Comparison of ENCODE assay signal across 1 cellular context in genomic region chr9:87343816-87344438, GRCh38.
TF ChIP-seq lines count a peak whose summit lies in the region.

No MANE protein-coding gene starts in this region.

TF ChIP-seq in HEK293, 187 proteins besides CTCF, POLR2A, EP300 and RAD21 (continued from another document):
- TF ChIP-seq TSHZ1 (tag by site-specific recombination; IDR thresholded peaks at IDR 0.05; ENCODE audit: borderline replicate concordance) (no peak), ZNF335 (tag by site-specific recombination; conservative IDR thresholded peaks at IDR 0.05) (peak; percentile 50; the same call in 1 of the 2 replicates), GLIS1 (tag by site-specific recombination; IDR thresholded peaks at IDR 0.05) (peak; percentile 85), ZNF169 (tag by site-specific recombination; IDR thresholded peaks at IDR 0.05) (no peak), ZNF211 (tag by site-specific recombination; IDR thresholded peaks at IDR 0.05; ENCODE audit: low read depth) (no peak), ZNF112 (tag by site-specific recombination; IDR thresholded peaks at IDR 0.05) (no peak), ZNF433 (tag by site-specific recombination; IDR thresholded peaks at IDR 0.05; ENCODE audit: low read depth) (no peak), ZBTB11 (tag by site-specific recombination; conservative IDR thresholded peaks at IDR 0.05; ENCODE audit: low read depth) (no peak), ZNF645 (tag by site-specific recombination; IDR thresholded peaks at IDR 0.05) (no peak), ZNF266 (tag by site-specific recombination; IDR thresholded peaks at IDR 0.05; ENCODE audit: low read depth) (no peak)
- TF ChIP-seq, protein P1, sequence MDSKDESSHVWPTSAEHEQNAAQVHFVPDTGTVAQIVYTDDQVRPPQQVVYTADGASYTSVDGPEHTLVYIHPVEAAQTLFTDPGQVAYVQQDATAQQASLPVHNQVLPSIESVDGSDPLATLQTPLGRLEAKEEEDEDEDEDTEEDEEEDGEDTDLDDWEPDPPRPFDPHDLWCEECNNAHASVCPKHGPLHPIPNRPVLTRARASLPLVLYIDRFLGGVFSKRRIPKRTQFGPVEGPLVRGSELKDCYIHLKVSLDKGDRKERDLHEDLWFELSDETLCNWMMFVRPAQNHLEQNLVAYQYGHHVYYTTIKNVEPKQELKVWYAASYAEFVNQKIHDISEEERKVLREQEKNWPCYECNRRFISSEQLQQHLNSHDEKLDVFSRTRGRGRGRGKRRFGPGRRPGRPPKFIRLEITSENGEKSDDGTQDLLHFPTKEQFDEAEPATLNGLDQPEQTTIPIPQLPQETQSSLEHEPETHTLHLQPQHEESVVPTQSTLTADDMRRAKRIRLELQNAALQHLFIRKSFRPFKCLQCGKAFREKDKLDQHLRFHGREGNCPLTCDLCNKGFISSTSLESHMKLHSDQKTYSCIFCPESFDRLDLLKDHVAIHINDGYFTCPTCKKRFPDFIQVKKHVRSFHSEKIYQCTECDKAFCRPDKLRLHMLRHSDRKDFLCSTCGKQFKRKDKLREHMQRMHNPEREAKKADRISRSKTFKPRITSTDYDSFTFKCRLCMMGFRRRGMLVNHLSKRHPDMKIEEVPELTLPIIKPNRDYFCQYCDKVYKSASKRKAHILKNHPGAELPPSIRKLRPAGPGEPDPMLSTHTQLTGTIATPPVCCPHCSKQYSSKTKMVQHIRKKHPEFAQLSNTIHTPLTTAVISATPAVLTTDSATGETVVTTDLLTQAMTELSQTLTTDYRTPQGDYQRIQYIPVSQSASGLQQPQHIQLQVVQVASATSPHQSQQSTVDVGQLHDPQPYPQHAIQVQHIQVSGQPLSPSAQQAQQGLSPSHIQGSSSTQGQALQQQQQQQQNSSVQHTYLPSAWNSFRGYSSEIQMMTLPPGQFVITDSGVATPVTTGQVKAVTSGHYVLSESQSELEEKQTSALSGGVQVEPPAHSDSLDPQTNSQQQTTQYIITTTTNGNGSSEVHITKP (tag by site-specific recombination; IDR thresholded peaks at IDR 0.05): 0 out of 2 replicates have a peak, but pooled peaks have one; percentile 31
- TF ChIP-seq, protein P2, sequence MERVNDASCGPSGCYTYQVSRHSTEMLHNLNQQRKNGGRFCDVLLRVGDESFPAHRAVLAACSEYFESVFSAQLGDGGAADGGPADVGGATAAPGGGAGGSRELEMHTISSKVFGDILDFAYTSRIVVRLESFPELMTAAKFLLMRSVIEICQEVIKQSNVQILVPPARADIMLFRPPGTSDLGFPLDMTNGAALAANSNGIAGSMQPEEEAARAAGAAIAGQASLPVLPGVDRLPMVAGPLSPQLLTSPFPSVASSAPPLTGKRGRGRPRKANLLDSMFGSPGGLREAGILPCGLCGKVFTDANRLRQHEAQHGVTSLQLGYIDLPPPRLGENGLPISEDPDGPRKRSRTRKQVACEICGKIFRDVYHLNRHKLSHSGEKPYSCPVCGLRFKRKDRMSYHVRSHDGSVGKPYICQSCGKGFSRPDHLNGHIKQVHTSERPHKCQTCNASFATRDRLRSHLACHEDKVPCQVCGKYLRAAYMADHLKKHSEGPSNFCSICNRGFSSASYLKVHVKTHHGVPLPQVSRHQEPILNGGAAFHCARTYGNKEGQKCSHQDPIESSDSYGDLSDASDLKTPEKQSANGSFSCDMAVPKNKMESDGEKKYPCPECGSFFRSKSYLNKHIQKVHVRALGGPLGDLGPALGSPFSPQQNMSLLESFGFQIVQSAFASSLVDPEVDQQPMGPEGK (tag by site-specific recombination; IDR thresholded peaks at IDR 0.05): no peak
